Comparison of ENCODE assay signal across 8 cellular contexts in the genomic region with DNA sequence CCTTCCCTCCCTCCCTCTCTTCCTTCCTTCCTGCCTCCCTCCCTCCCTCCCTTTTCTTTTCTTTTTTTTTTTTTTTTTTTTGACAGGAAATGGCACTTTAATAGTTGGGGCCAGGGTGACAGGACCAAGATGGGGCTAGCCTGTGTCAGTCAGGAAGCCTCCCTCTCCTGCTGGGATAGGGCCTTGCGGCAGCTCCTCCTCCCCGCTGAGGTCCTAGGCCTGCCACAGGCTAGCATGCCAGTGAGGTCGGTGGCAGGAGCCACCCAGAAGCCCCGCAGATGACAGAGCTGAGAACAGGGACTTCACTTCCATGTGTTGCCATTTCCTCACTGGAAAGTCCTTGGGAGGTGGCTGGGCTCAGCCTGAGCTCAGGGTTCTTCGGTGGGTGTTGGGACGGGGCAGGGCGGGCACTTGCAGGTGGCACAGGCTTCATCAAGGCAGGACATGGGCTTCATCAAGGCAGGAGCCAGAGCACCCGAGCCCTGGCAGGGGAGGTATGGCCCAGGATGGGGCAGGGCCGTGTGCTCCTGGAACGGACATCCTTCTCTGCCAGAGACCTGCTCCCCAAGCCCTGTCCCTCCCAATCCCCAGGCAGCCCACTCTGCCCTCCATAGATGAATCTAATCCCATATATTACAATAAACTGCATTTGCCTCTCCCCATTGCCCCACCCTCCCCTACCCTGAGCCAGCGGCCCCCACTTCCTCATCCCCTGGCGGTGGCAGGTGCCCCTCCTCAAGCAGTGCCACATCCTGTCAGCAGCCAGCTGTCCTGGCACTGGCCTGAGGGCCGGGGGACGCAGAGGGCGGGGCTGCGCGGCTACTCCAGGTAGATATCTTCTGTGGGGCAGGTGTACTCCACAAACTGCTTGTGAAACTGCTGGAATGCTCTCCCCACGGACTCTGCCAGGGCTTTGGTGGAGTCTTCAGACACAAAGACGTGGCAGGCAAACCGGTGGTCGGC.
DNase-seq lines count a peak whose midpoint lies in the region; ATAC-seq, FAIRE-seq and TF ChIP-seq lines count a peak whose summit lies in the region.
"Not testable (repeated sequence)": the region's sequence is repeated elsewhere in the genome, so short reads cannot be mapped to it uniquely, and the experiment has no call there.

No MANE protein-coding gene starts in this region.

- not testable (repeated sequence) for H3K79me2 ChIP-seq in GM23338 (replicated peaks; ENCODE audit: insufficient read depth); GM12878 (ENCODE audit: control insufficient read depth, insufficient read depth, low read length)

- not testable (repeated sequence) for H3K9ac ChIP-seq in GM12878 (ENCODE audit: control insufficient read depth, insufficient read depth, low read length)

- TF ChIP-seq RAD21 in GM12878 (IDR thresholded peaks at IDR 0.05; ENCODE audit: insufficient read depth, low read depth, low read length): not testable (repeated sequence)

- TF ChIP-seq CTCF in A673 (conservative IDR thresholded peaks at IDR 0.05; ENCODE audit: low read depth, low read length); GM23338 (conservative IDR thresholded peaks at IDR 0.05; ENCODE audit: low read depth in 2 of 2); GM12878 (IDR thresholded peaks at IDR 0.05 in 2 of 3, conservative IDR thresholded peaks at IDR 0.05 in 1 of 3; ENCODE audit: control insufficient read depth in 2 of 3, extremely low read depth in 1 of 3, insufficient read depth in 1 of 3, low read depth in 3 of 3, low read length in 3 of 3); mucosa of descending colon (IDR thresholded peaks at IDR 0.05): not testable (repeated sequence)

- not testable (repeated sequence) for H3F3A ChIP-seq in GM23338 (replicated peaks; ENCODE audit: low read depth)

- RAD21 ChIA-PET in GM12878 (lab: Charles Lee; ENCODE audit: unreplicated experiment): not testable (repeated sequence)

- H3K27ac ChIP-seq in A673 (ENCODE audit: low read depth, low read length, poor library complexity, severe bottlenecking); GM23338 (ENCODE audit: low read depth); GM12878 (ENCODE audit: control insufficient read depth, insufficient read depth); right cardiac atrium (ENCODE audit: low read length): not testable (repeated sequence)

- H3K9me3 ChIP-seq in A673 (ENCODE audit: low read depth, low read length, poor library complexity, severe bottlenecking); GM12878 (replicated peaks; ENCODE audit: control insufficient read depth, insufficient read depth, low read length); right cardiac atrium (ENCODE audit: control insufficient read depth, low read length); mucosa of descending colon: not testable (repeated sequence)

- not testable (repeated sequence) for H3K4me1 ChIP-seq in A673 (ENCODE audit: insufficient read depth, low read length, poor library complexity, severe bottlenecking); GM23338 (ENCODE audit: insufficient read depth); GM12878 (ENCODE audit: control insufficient read depth, insufficient read depth, low read length); right cardiac atrium (ENCODE audit: control insufficient read depth, insufficient read depth, low read length); mucosa of descending colon (ENCODE audit: low read depth)

- intact Hi-C loops in A673 (cut with micrococcal nuclease; ENCODE audit: unreplicated experiment); GM12878 (cut with micrococcal nuclease; ENCODE audit: unreplicated experiment); right cardiac atrium (cut with DNase I); mucosa of descending colon (cut with DNase I, micrococcal nuclease): not testable (repeated sequence)

- 0 out of 2 replicates have a peak overlapping the region, but pooled peaks have one; percentile 34 for H3K4me2 ChIP-seq in GM23338
- H3K4me2 ChIP-seq in GM12878 (ENCODE audit: control insufficient read depth, insufficient read depth): not testable (repeated sequence)

- 33% methylated on average over 12 of the region's 21 CpGs for WGBS in GM12878 (ENCODE audit: insufficient coverage, insufficient replicate concordance, low lambda C conversion rate, missing lambda C conversion rate)
- WGBS in right cardiac atrium: 62% methylated on average over 14 of the region's 21 CpGs

- not testable (repeated sequence) for TF ChIP-seq POLR2A in GM12878 (IDR thresholded peaks at IDR 0.05; ENCODE audit: low read depth, low read length)

- H3K4me3 Mint-ChIP-seq in GM23338; activated CD8-positive, alpha-beta memory T cell treated with anti-CD3 and anti-CD28 coated beads, Interleukin-2, amount 10 ng/mL, durations not matched to agents 7 days and 5 days: not testable (repeated sequence)

- H3K36me3 ChIP-seq in A673 (ENCODE audit: insufficient read depth, low read length, poor library complexity, severe bottlenecking); GM23338 (ENCODE audit: insufficient read depth); GM12878 (ENCODE audit: control insufficient read depth in 2 of 2, insufficient read depth in 2 of 2, low read length in 1 of 2); mucosa of descending colon (ENCODE audit: low read depth): not testable (repeated sequence)

- not testable (repeated sequence) for BruUV-seq in A673 (replicated peaks; lab: Mats Ljungman, UMichigan); GM12878 (replicated peaks; lab: Mats Ljungman, UMichigan)

- H4K20me1 ChIP-seq in GM23338 (replicated peaks; ENCODE audit: insufficient read depth); GM12878 (ENCODE audit: control insufficient read depth, insufficient read depth): not testable (repeated sequence)

- CTCF ChIA-PET in A673 (lab: Charles Lee); activated CD8-positive, alpha-beta memory T cell treated with anti-CD3 and anti-CD28 coated beads, Interleukin-2, amount 10 ng/mL, durations not matched to agents 7 days and 5 days (lab: Charles Lee); GM12878 (lab: Yijun Ruan, JAX): not testable (repeated sequence)

- H3K4me1 Mint-ChIP-seq in GM23338; activated CD8-positive, alpha-beta memory T cell treated with anti-CD3 and anti-CD28 coated beads, Interleukin-2, amount 10 ng/mL, durations not matched to agents 7 days and 5 days: not testable (repeated sequence)

- H3K4me3 ChIP-seq in A673 (ENCODE audit: low read depth, low read length, poor library complexity, severe bottlenecking); GM23338; GM12878; right cardiac atrium (ENCODE audit: low read length); mucosa of descending colon: not testable (repeated sequence)

- POLR2A ChIA-PET in A673 (lab: Charles Lee; ENCODE audit: low non-redundant PET); GM12878 (lab: Charles Lee): not testable (repeated sequence)

- not testable (repeated sequence) for H3K27me3 ChIP-seq in A673 (replicated peaks; ENCODE audit: insufficient read depth, low read depth, low read length, poor library complexity); GM23338 (ENCODE audit: insufficient read depth); GM12878 (replicated peaks in 1 of 2; ENCODE audit: control insufficient read depth in 2 of 2, insufficient read depth in 2 of 2, low read length in 1 of 2); right cardiac atrium (ENCODE audit: control insufficient read depth, insufficient read depth)

- not testable (repeated sequence) for H3K27ac Mint-ChIP-seq in GM23338; activated CD8-positive, alpha-beta memory T cell treated with anti-CD3 and anti-CD28 coated beads, Interleukin-2, amount 10 ng/mL, durations not matched to agents 7 days and 5 days

- FAIRE-seq in GM12878 (lab: Jason Lieb, UNC): not testable (repeated sequence)

- peaks cover 11% of the 10 kb centered on the region for H3K27me3 Mint-ChIP-seq in GM23338 (ENCODE audit: insufficient read depth, low read depth, poor library complexity)
- H3K27me3 Mint-ChIP-seq in activated CD8-positive, alpha-beta memory T cell treated with anti-CD3 and anti-CD28 coated beads, Interleukin-2, amount 10 ng/mL, durations not matched to agents 7 days and 5 days: not testable (repeated sequence)

- H3K9me2 ChIP-seq in GM23338 (ENCODE audit: insufficient read depth): not testable (repeated sequence)

- ATAC-seq in GM23338 (peak; percentile 62), SK-N-SH treated with all-trans-retinoic acid at 6 μM for 48 hours (peak; percentile 56; the same call in 1 of the 3 replicates), GM12878 (peak; percentile 81), right cardiac atrium (peak; percentile 29 to 79), mucosa of descending colon (peak; percentile 69)
- ATAC-seq in activated CD8-positive, alpha-beta memory T cell treated with anti-CD3 and anti-CD28 coated beads, Interleukin-2, amount 10 ng/mL, durations not matched to agents 7 days and 5 days: peak; percentile 83
- peak; percentile 74 for ATAC-seq in stimulated activated naive CD8-positive, alpha-beta T cell treated with anti-CD3 and anti-CD28 coated beads, Interleukin-15, Interleukin-2, amounts not matched to agents 100 U/mL and 50 U/mL, for 24 hours

- SMC1A ChIA-PET in GM12878 (lab: Charles Lee; ENCODE audit: uncharacterized antibody, unreplicated experiment): not testable (repeated sequence)

- TF ChIP-seq EP300 in GM12878 (IDR thresholded peaks at IDR 0.05; ENCODE audit: borderline replicate concordance in 1 of 2, control insufficient read depth in 1 of 2, low read depth in 2 of 2, low read length in 2 of 2): not testable (repeated sequence)

- not testable (repeated sequence) for H3K9me3 Mint-ChIP-seq in GM23338; activated CD8-positive, alpha-beta memory T cell treated with anti-CD3 and anti-CD28 coated beads, Interleukin-2, amount 10 ng/mL, durations not matched to agents 7 days and 5 days (ENCODE audit: low read depth)

- not testable (repeated sequence) for H2AFZ ChIP-seq in GM23338
- H2AFZ ChIP-seq in GM12878 (ENCODE audit: control insufficient read depth, low read depth, low read length): peak overlapping the region; percentile 34; the same call in 1 of the 2 replicates

- in situ Hi-C loops in GM12878 (cut with MboI): loop anchor here (25.0 kb wide), 1 partner anchor 338 kb away; a partner anchor contains a TSS

- DNase-seq in A673 (ENCODE audit: low spot score): peak; percentile 56
- peak; percentile 77 for DNase-seq in GM23338 (ENCODE audit: low spot score)
- DNase-seq in activated CD8-positive, alpha-beta memory T cell treated with anti-CD3 and anti-CD28 coated beads, Interleukin-2, amount 10 ng/mL, durations not matched to agents 7 days and 5 days: peak; percentile 62
- DNase-seq in GM12878 (ENCODE audit: low read depth, low spot score); mucosa of descending colon: not testable (repeated sequence)
- peak in 2 of 3 donors; percentile 30 to 65 for DNase-seq in right cardiac atrium
- DNase-seq in stimulated activated naive CD8-positive, alpha-beta T cell treated with anti-CD3 and anti-CD28 coated beads, Interleukin-15, Interleukin-2, amounts not matched to agents 100 U/mL and 50 U/mL, for 24 hours: peak; percentile 24

- not testable (repeated sequence) for H3K36me3 Mint-ChIP-seq in GM23338 (ENCODE audit: low read depth); activated CD8-positive, alpha-beta memory T cell treated with anti-CD3 and anti-CD28 coated beads, Interleukin-2, amount 10 ng/mL, durations not matched to agents 7 days and 5 days
